In genomic region chrX:27548624-27549023, GRCh38 we compare ENCODE assay signal across 34 cellular contexts. TPM values are rescaled to one million over a fixed set of nuclear protein-coding genes. Genes with fewer than 3 reads are reported as not detected.
"Had no signal": no experiment of that assay in that cellular context is flagged by ENCODE, and none has a peak within 500 bp of the region (broad histone marks: within the 10 kb centered on the region; RNA-seq: fewer than 3 reads in every experiment).

No MANE protein-coding gene starts in this region.

- H3K27me3 ChIP-seq: Peyer's patch, SJSA1 had no signal

- H3K4me1 ChIP-seq: Peyer's patch, SJSA1 had no signal

- H3K9me3 ChIP-seq: Peyer's patch, SJSA1, SK-N-SH had no signal

- H3K36me3 ChIP-seq: Peyer's patch, SJSA1 had no signal

- DNase-seq: activated CD4-positive, alpha-beta T cell treated with anti-CD3 and anti-CD28 coated beads for 36 hours; activated CD4-positive, alpha-beta T cell treated with anti-CD3 and anti-CD28 coated beads, Interleukin-2, amount 10 ng/mL, durations not matched to agents 7 days and 5 days; activated CD4-positive, alpha-beta T cell treated with anti-CD3 and anti-CD28 coated beads, Interleukin-2, amount 50 U/mL, for 48 hours; activated CD8-positive, alpha-beta T cell treated with anti-CD3 and anti-CD28 coated beads, Interleukin-2, amount 10 ng/mL, durations not matched to agents 7 days and 5 days; activated gamma-delta T cell treated with Interleukin-2 at 50 U/mL for 16 hours; activated naive CD4-positive, alpha-beta T cell treated with anti-CD3 and anti-CD28 coated beads, Interleukin-2, amount 10 ng/mL, durations not matched to agents 7 days and 5 days; activated naive CD8-positive, alpha-beta T cell treated with anti-CD3 and anti-CD28 coated beads, Interleukin-2, amount 50 U/mL, for 24 hours; activated T-cell treated with anti-CD3 and anti-CD28 coated beads, Interleukin-2, amount 50 U/mL, for 24 hours; anterior cingulate cortex; caudate nucleus; cerebellar nuclear complex; NCI-H1105; NCI-H1436; NCI-H1694; NCI-H1930; NCI-H2081 treated with DMSO at 0.1 percent for 48 hours; NCI-H226; NCI-H446 treated with DMSO at 0.1 percent for 48 hours; NCI-H524; NCI-H69; PC-3; Peyer's patch; RPMI8226; SHP77 treated with DMSO at 0.1 percent for 48 hours; SK-N-SH had no signal

- H3K4me3 Mint-ChIP-seq: activated CD4-positive, alpha-beta T cell treated with anti-CD3 and anti-CD28 coated beads for 36 hours; activated CD4-positive, alpha-beta T cell treated with anti-CD3 and anti-CD28 coated beads, Interleukin-2, amount 10 ng/mL, durations not matched to agents 7 days and 5 days; activated CD8-positive, alpha-beta T cell treated with anti-CD3 and anti-CD28 coated beads, Interleukin-2, amount 10 ng/mL, durations not matched to agents 7 days and 5 days; activated naive CD4-positive, alpha-beta T cell treated with anti-CD3 and anti-CD28 coated beads, Interleukin-2, amount 10 ng/mL, durations not matched to agents 7 days and 5 days; activated naive CD8-positive, alpha-beta T cell; activated naive CD8-positive, alpha-beta T cell treated with anti-CD3 and anti-CD28 coated beads, Interleukin-2, amount 50 U/mL, for 24 hours; activated T-cell treated with anti-CD3 and anti-CD28 coated beads, Interleukin-2, amount 50 U/mL, for 24 hours; activated T-helper 1 cell treated with anti-CD3 and anti-CD28 coated beads, Interleukin-12 subunit alpha, Interleukin-12 subunit beta, Interleukin-2, Interleukin-4 antibody, amounts not matched to agents 30 ng/mL and 10 ng/mL and 1 ng/mL, durations not matched to agents 14 hours and 24 hours and 36 hours; brain; T-helper 1 cell treated with Interleukin-12 subunit alpha and Interleukin-12 subunit beta and Interleukin-4 antibody, amounts not matched to agents 30 μg/mL and 1 μg/mL, for 36 hours; T-helper 2 cell treated with Interferon-gamma antibody and Interleukin-4, amounts not matched to agents 5 μg/mL and 100 μg/mL, for 36 hours had no signal

- H3K4me1 Mint-ChIP-seq: activated CD4-positive, alpha-beta T cell treated with anti-CD3 and anti-CD28 coated beads for 36 hours; activated CD4-positive, alpha-beta T cell treated with anti-CD3 and anti-CD28 coated beads, Interleukin-2, amount 10 ng/mL, durations not matched to agents 7 days and 5 days; activated naive CD4-positive, alpha-beta T cell treated with anti-CD3 and anti-CD28 coated beads, Interleukin-2, amount 10 ng/mL, durations not matched to agents 7 days and 5 days; activated naive CD8-positive, alpha-beta T cell treated with anti-CD3 and anti-CD28 coated beads, Interleukin-2, amount 50 U/mL, for 24 hours; brain had no signal

- H3K36me3 Mint-ChIP-seq: activated naive CD4-positive, alpha-beta T cell treated with anti-CD3 and anti-CD28 coated beads, Interleukin-2, amount 10 ng/mL, durations not matched to agents 7 days and 5 days; activated naive CD8-positive, alpha-beta T cell; brain had no signal

- H3K27ac ChIP-seq: Peyer's patch, SJSA1 had no signal

- H3K27me3 Mint-ChIP-seq: activated CD4-positive, alpha-beta T cell treated with anti-CD3 and anti-CD28 coated beads for 36 hours; activated CD4-positive, alpha-beta T cell treated with anti-CD3 and anti-CD28 coated beads, Interleukin-2, amount 10 ng/mL, durations not matched to agents 7 days and 5 days; activated naive CD4-positive, alpha-beta T cell treated with anti-CD3 and anti-CD28 coated beads, Interleukin-2, amount 10 ng/mL, durations not matched to agents 7 days and 5 days; activated naive CD8-positive, alpha-beta T cell; activated naive CD8-positive, alpha-beta T cell treated with anti-CD3 and anti-CD28 coated beads, Interleukin-2, amount 50 U/mL, for 24 hours; brain had no signal

- ATAC-seq: activated CD4-positive, alpha-beta T cell treated with anti-CD3 and anti-CD28 coated beads for 36 hours; activated CD4-positive, CD25-positive, alpha-beta regulatory T cell treated with anti-CD3 and anti-CD28 coated beads, Interleukin-2, amount 50 U/mL, for 24 hours; activated CD8-positive, alpha-beta T cell treated with anti-CD3 and anti-CD28 coated beads, Interleukin-2, amount 10 ng/mL, durations not matched to agents 7 days and 5 days; activated naive CD8-positive, alpha-beta T cell treated with anti-CD3 and anti-CD28 coated beads, Interleukin-2, amount 50 U/mL, for 24 hours; PC-3 had no signal

- H3K27ac Mint-ChIP-seq: activated CD4-positive, alpha-beta T cell treated with anti-CD3 and anti-CD28 coated beads for 36 hours; activated CD4-positive, alpha-beta T cell treated with anti-CD3 and anti-CD28 coated beads, Interleukin-2, amount 10 ng/mL, durations not matched to agents 7 days and 5 days; activated CD8-positive, alpha-beta T cell treated with anti-CD3 and anti-CD28 coated beads, Interleukin-2, amount 10 ng/mL, durations not matched to agents 7 days and 5 days; activated naive CD4-positive, alpha-beta T cell treated with anti-CD3 and anti-CD28 coated beads, Interleukin-2, amount 10 ng/mL, durations not matched to agents 7 days and 5 days; activated naive CD8-positive, alpha-beta T cell; activated naive CD8-positive, alpha-beta T cell treated with anti-CD3 and anti-CD28 coated beads, Interleukin-2, amount 50 U/mL, for 24 hours; activated T-cell treated with anti-CD3 and anti-CD28 coated beads, Interleukin-2, amount 50 U/mL, for 24 hours; activated T-helper 1 cell treated with anti-CD3 and anti-CD28 coated beads, Interleukin-12 subunit alpha, Interleukin-12 subunit beta, Interleukin-2, Interleukin-4 antibody, amounts not matched to agents 30 ng/mL and 10 ng/mL and 1 ng/mL, durations not matched to agents 14 hours and 24 hours and 36 hours; brain; T-helper 1 cell treated with Interleukin-12 subunit alpha and Interleukin-12 subunit beta and Interleukin-4 antibody, amounts not matched to agents 30 μg/mL and 1 μg/mL, for 36 hours; T-helper 2 cell treated with Interferon-gamma antibody and Interleukin-4, amounts not matched to agents 5 μg/mL and 100 μg/mL, for 36 hours had no signal

- H3K9me3 Mint-ChIP-seq: activated CD4-positive, alpha-beta T cell treated with anti-CD3 and anti-CD28 coated beads, Interleukin-2, amount 10 ng/mL, durations not matched to agents 7 days and 5 days; activated naive CD4-positive, alpha-beta T cell treated with anti-CD3 and anti-CD28 coated beads, Interleukin-2, amount 10 ng/mL, durations not matched to agents 7 days and 5 days; activated naive CD8-positive, alpha-beta T cell treated with anti-CD3 and anti-CD28 coated beads, Interleukin-2, amount 50 U/mL, for 24 hours; activated T-cell treated with anti-CD3 and anti-CD28 coated beads, Interleukin-2, amount 50 U/mL, for 24 hours; activated T-helper 1 cell treated with anti-CD3 and anti-CD28 coated beads, Interleukin-12 subunit alpha, Interleukin-12 subunit beta, Interleukin-2, Interleukin-4 antibody, amounts not matched to agents 30 ng/mL and 10 ng/mL and 1 ng/mL, durations not matched to agents 14 hours and 24 hours and 36 hours; T-helper 1 cell treated with Interleukin-12 subunit alpha and Interleukin-12 subunit beta and Interleukin-4 antibody, amounts not matched to agents 30 μg/mL and 1 μg/mL, for 36 hours; T-helper 2 cell treated with Interferon-gamma antibody and Interleukin-4, amounts not matched to agents 5 μg/mL and 100 μg/mL, for 36 hours had no signal

- H3K4me3 ChIP-seq: Peyer's patch, SJSA1 had no signal

RNA-seq across cellular contexts. Expression of gene DCAF8L2, which starts 41.5 kb away (rescaled TPM):
- total RNA-seq: activated CD4-positive, alpha-beta T cell treated with anti-CD3 and anti-CD28 coated beads for 36 hours; activated CD4-positive, alpha-beta T cell treated with anti-CD3 and anti-CD28 coated beads, Interleukin-2, amount 10 ng/mL, durations not matched to agents 7 days and 5 days; activated CD8-positive, alpha-beta T cell treated with anti-CD3 and anti-CD28 coated beads, Interleukin-2, amount 10 ng/mL, durations not matched to agents 7 days and 5 days; activated T-helper 1 cell treated with anti-CD3 and anti-CD28 coated beads, Interleukin-12 subunit alpha, Interleukin-12 subunit beta, Interleukin-2, Interleukin-4 antibody, amounts not matched to agents 30 ng/mL and 10 ng/mL and 1 ng/mL, durations not matched to agents 14 hours and 24 hours and 36 hours; bronchial epithelial cell; LHCN-M2; PC-3; Peyer's patch; SJSA1 had no signal
